8 cellular contexts compared by ENCODE assay signal in the genomic region with DNA sequence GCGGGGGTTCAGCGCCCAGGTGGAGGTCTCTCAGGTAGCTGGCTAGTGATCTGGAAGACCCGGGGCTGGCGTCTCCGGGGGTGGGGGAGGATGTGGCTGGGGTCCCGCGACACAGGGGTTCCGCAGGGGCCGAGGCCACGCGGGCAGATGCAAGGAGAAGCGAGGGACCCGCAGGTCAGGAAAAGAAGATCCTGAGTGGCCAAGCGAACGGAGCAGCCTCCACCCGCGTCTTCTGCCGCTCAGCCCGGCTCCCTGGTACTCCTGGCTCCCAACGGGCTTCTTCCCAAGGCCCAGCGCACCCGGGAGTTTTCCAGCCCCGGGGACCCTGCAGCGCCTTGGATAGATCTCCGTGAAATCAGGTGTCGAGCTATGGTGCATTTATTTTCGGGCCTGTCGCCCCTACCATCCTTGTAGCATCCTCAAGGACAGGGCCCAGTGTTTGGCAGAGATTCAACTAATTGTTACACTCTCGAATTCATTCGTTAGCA. TPM values are rescaled to one million over a fixed set of nuclear protein-coding genes. Genes with fewer than 3 reads are reported as not detected.
A peak's percentile ranks its signal among the peaks of the same experiment; 100 is the strongest.
DNase-seq lines count a peak whose midpoint lies in the region; ATAC-seq and TF ChIP-seq lines count a peak whose summit lies in the region.

No MANE protein-coding gene starts in this region.

- H3K27me3 ChIP-seq in HCT116 (ENCODE audit: insufficient read depth, low read length), result no peaks in the 10 kb centered on the region
- no peaks in the 10 kb centered on the region for H3K27me3 ChIP-seq in prostate gland (replicated peaks; ENCODE audit: insufficient read depth)

- H3K4me3 ChIP-seq in HCT116 (replicated peaks in 1 of 2; ENCODE audit: low read depth in 1 of 2, low read length in 2 of 2) (peak overlapping the region; percentile 32 to 65; a peak in 3 of 4 replicates), prostate gland (peak overlapping the region; percentile 78 to 81)

- POLR2A ChIA-PET in HCT116 (lab: Charles Lee), result no interaction called here

- RAD21 ChIA-PET in HCT116 (lab: Charles Lee; ENCODE audit: low non-redundant PET in 1 of 2, low total read pairs in 2 of 2, uncharacterized antibody in 2 of 2, unreplicated experiment in 2 of 2), result no interaction called here

- H3K4me1 ChIP-seq in HCT116 (ENCODE audit: control insufficient read depth in 1 of 2, insufficient read depth in 2 of 2, low read length in 2 of 2) (peaks cover 6 to 11% of the 10 kb centered on the region in 2 experiments; a peak in 3 of 4 replicates), prostate gland (replicated peaks) (peaks cover 8% of the 10 kb centered on the region)

- no peaks in the 10 kb centered on the region for H3K27me3 Mint-ChIP-seq in T-helper 17 cell
- no peaks in the 10 kb centered on the region for H3K27me3 Mint-ChIP-seq in glutamatergic neuron (ENCODE audit: unreplicated experiment)

- H3K36me3 ChIP-seq in HCT116 (ENCODE audit: control insufficient read depth in 1 of 2, insufficient read depth in 2 of 2, low read length in 2 of 2) (no peaks in the 10 kb centered on the region), prostate gland (no peaks in the 10 kb centered on the region)

- peak overlapping the region; percentile 21; the same call in 1 of the 2 replicates for H3K9ac ChIP-seq in HCT116 (ENCODE audit: low read length)

- H3K9me2 ChIP-seq in HCT116 (ENCODE audit: insufficient read depth), result no peaks in the 10 kb centered on the region

- TF ChIP-seq RAD21 in HCT116 (IDR thresholded peaks at IDR 0.05; ENCODE audit: low read depth), result no peak

- H3K79me2 ChIP-seq in HCT116 (ENCODE audit: insufficient read depth, low read length), result peaks cover 24% of the 10 kb centered on the region

- no TSS peak for BruUV-seq in HCT116 (replicated peaks; lab: Mats Ljungman, UMichigan)

- TF ChIP-seq POLR2A in HCT116 (IDR thresholded peaks at IDR 0.05; ENCODE audit: borderline replicate concordance, extremely low read depth, insufficient read depth, insufficient read length) (no peak), prostate gland (IDR thresholded peaks at IDR 0.05) (no peak)

- no peaks in the 10 kb centered on the region for H4K20me1 ChIP-seq in HCT116 (ENCODE audit: insufficient read depth)

- H3K36me3 Mint-ChIP-seq in T-helper 17 cell (ENCODE audit: low read depth), result no peaks in the 10 kb centered on the region
- H3K36me3 Mint-ChIP-seq in glutamatergic neuron (ENCODE audit: unreplicated experiment), result no peaks in the 10 kb centered on the region

- 6% methylated on average over 25 of the region's 30 CpGs for WGBS in prostate gland

- H3K4me2 ChIP-seq in HCT116 (ENCODE audit: low read length), result peak overlapping the region; percentile 67

- intact Hi-C loops in HCT116 (cut with micrococcal nuclease), result no loop called here
- intact Hi-C loops in prostate gland (cut with DNase I), result loop anchor here (10.0 kb wide), 1 partner anchor 114 kb away; no protein-coding TSS in a partner anchor
- intact Hi-C loops in sciatic nerve (cut with DNase I), result no loop called here

- H3K4me3 Mint-ChIP-seq in T-helper 17 cell (peak overlapping the region; percentile 93), glutamatergic neuron (ENCODE audit: unreplicated experiment) (peak overlapping the region; percentile 86)

- no peaks in the 10 kb centered on the region for H3K9me3 ChIP-seq in HCT116 (ENCODE audit: control insufficient read depth in 1 of 2, insufficient read depth in 1 of 2, low read depth in 1 of 2, low read length in 2 of 2)
- H3K9me3 ChIP-seq in T-helper 17 cell (ENCODE audit: control insufficient read depth, low read length, poor library complexity, severe bottlenecking), result no peaks in the 10 kb centered on the region
- H3K9me3 ChIP-seq in prostate gland, result no peaks in the 10 kb centered on the region

- H3K9me3 Mint-ChIP-seq in glutamatergic neuron (ENCODE audit: unreplicated experiment), result peaks cover 4% of the 10 kb centered on the region

- TF ChIP-seq CTCF in HCT116 (IDR thresholded peaks at IDR 0.05 in 2 of 3, conservative IDR thresholded peaks at IDR 0.05 in 1 of 3; ENCODE audit: borderline replicate concordance in 1 of 3, insufficient read depth in 1 of 3, low read depth in 2 of 3, low read length in 2 of 3), result no peak
- no peak for TF ChIP-seq CTCF in glutamatergic neuron (IDR thresholded peaks at IDR 0.05; ENCODE audit: partially characterized antibody, unreplicated experiment)
- TF ChIP-seq CTCF in prostate gland (IDR thresholded peaks at IDR 0.05), result no peak

- ATAC-seq in HCT116, result peak; percentile 0; the same call in 1 of the 2 replicates
- ATAC-seq in T-helper 17 cell, result no peak
- ATAC-seq in sciatic nerve, result no peak

- CTCF ChIA-PET in HCT116 (lab: Charles Lee), result interaction anchor here (1.0 to 2.1 kb wide), 2 partner anchors 47 to 75 kb away, joined by 3 to 8 read pairs; no protein-coding TSS in a partner anchor

- peak overlapping the region; percentile 47 for H2AFZ ChIP-seq in HCT116 (ENCODE audit: low read depth, low read length, poor library complexity, severe bottlenecking)

- peaks cover 29% of the 10 kb centered on the region for H3K4me1 Mint-ChIP-seq in T-helper 17 cell
- peaks cover 20% of the 10 kb centered on the region for H3K4me1 Mint-ChIP-seq in glutamatergic neuron (ENCODE audit: low read depth, unreplicated experiment)

- DNase-seq in Ammon's horn (ENCODE audit: low spot score) (peak; percentile 12), HCT116 (ENCODE audit: low read depth, low spot score) (no peak), T-helper 17 cell (no peak), glutamatergic neuron (no peak), prostate gland (ENCODE audit: low spot score) (peak; percentile 18), sciatic nerve (ENCODE audit: low spot score) (no peak), islet precursor cell (no peak), foreskin melanocyte (no peak)

- H3K27ac ChIP-seq in HCT116 (ENCODE audit: low read depth, low read length) (peak overlapping the region; percentile 30; the same call in 1 of the 2 replicates), prostate gland (peak overlapping the region; percentile 82 to 88)

- H3K27ac Mint-ChIP-seq in T-helper 17 cell, result peak overlapping the region; percentile 41
- no peak overlapping the region for H3K27ac Mint-ChIP-seq in glutamatergic neuron (ENCODE audit: unreplicated experiment)

TF ChIP-seq in HCT116, 20 proteins besides CTCF, POLR2A, EP300 and RAD21:
- TF ChIP-seq REST (IDR thresholded peaks at IDR 0.05; ENCODE audit: low read depth), result no peak
- no peak for TF ChIP-seq YY1 (IDR thresholded peaks at IDR 0.05; ENCODE audit: extremely low read depth, insufficient replicate concordance, low read depth, low read length)
- TF ChIP-seq, protein P1, sequence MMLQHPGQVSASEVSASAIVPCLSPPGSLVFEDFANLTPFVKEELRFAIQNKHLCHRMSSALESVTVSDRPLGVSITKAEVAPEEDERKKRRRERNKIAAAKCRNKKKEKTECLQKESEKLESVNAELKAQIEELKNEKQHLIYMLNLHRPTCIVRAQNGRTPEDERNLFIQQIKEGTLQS (IDR thresholded peaks at IDR 0.05), result no peak
- no peak for TF ChIP-seq FOSL1 (IDR thresholded peaks at IDR 0.05; ENCODE audit: low read depth)
- no peak for TF ChIP-seq ZNF274 (IDR thresholded peaks at IDR 0.05; ENCODE audit: low read depth, low read length)

RNA-seq across cellular contexts. Expression of gene CHD6, which starts 0.7 kb away (rescaled TPM):
- total RNA-seq in HCT116 (2021; ENCODE audit: unreplicated experiment), result 26.6 TPM
- polyA plus RNA-seq in HCT116 (2012), result 6.6 and 6.8 TPM in 2 replicates
- 10 to 100 TPM; 83.3 to 87.0 TPM for total RNA-seq in T-helper 17 cell
- total RNA-seq in glutamatergic neuron (ENCODE audit: unreplicated experiment), result 85.6 TPM
- total RNA-seq in prostate gland, result 10 to 100 TPM; 40.9 to 72.0 TPM
- 84.3 TPM for total RNA-seq in sciatic nerve

Comparison
In these comparisons a context has a peak if more than half of its experiments do, and no peak if none do; other contexts are left out.
1. DNase-seq: peak in Ammon's horn (single experiment) and prostate gland (single experiment); none in HCT116 (single experiment), T-helper 17 cell (0 of 3), glutamatergic neuron (single experiment), sciatic nerve (single experiment), islet precursor cell (single experiment) and foreskin melanocyte (single experiment).